ENCODE assay signal across 19 cellular contexts in the genomic region with DNA sequence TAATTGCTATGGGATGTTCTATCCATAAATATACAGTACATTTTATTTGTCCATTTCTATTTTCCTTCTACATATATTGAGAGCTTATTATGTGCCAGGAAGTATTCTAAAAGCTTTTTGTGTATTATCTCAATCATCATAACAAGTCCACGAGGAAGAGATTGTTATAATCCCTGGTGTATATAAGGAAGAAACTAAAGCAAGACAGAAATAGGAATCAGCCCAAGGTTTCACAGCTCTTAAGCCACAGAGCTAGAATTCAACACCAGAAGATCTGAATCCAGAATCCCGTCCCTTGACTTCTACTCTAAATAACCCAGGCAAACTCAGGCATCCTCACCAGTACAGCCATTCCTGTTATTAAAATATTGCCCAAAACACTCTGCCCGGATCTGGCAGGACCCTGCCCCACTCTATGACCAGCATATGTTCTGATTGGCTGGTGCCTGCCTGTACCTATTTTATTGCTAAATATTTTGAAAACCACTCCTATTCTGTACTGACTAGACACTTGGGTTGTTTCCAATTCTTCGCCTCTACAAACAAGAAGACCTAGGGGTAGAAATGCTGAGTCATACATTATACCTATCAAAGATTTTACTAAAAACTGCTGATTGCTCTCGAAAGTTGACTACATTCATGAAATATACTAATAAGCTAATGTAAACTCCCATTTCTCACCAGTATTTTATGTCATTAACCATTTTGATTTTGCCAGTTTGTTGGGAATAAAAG.
A peak's percentile ranks its signal among the peaks of the same experiment; 100 is the strongest.
DNase-seq lines count a peak whose midpoint lies in the region; ATAC-seq and TF ChIP-seq lines count a peak whose summit lies in the region.
"Had no signal": no experiment of that assay in that cellular context is flagged by ENCODE, and none has a peak within 500 bp of the region (broad histone marks: within the 10 kb centered on the region; RNA-seq: fewer than 3 reads in every experiment).

No MANE protein-coding gene starts in this region.

- no peak overlapping the region for H3K9ac ChIP-seq in PC-3 (ENCODE audit: low read length)

- H3K4me2 ChIP-seq in PC-3 (ENCODE audit: low read length): peak overlapping the region; percentile 54

- peak; percentile 39 for DNase-seq in NCI-H2029 (lab: John Stamatoyannopoulos, UW)
- no peak for DNase-seq in NCI-H2029 treated with DMSO at 0.1 percent for 48 hours (lab: John Stamatoyannopoulos, UW)
- peak; percentile 86 for DNase-seq in PC-3
- DNase-seq in epithelial cell of esophagus (ENCODE audit: low read depth): peak; percentile 91
- peak; percentile 40 for DNase-seq in skeletal muscle cell (ENCODE audit: low read depth)
- no peak for DNase-seq in naive thymus-derived CD4-positive, alpha-beta T cell
- no peak for DNase-seq in NCI-H2196 treated with DMSO at 0.1 percent for 48 hours (lab: John Stamatoyannopoulos, UW; ENCODE audit: unreplicated experiment)
- no peak for DNase-seq in T-helper 1 cell
- DNase-seq: activated gamma-delta T cell treated with Interleukin-2 at 50 U/mL for 16 hours; body of pancreas; CD8-positive, alpha-beta T cell; GDM1; hippocampal formation; left cardiac atrium; NCI-H1048; small intestine; tibial artery had no signal

- H3K27ac ChIP-seq in PC-3 (ENCODE audit: low read length): peak overlapping the region; percentile 3; the same call in 1 of the 2 replicates
- no peak overlapping the region for H3K27ac ChIP-seq in naive thymus-derived CD4-positive, alpha-beta T cell (ENCODE audit: low read depth, low read length)
- H3K27ac ChIP-seq: body of pancreas, tibial artery had no signal

- H4K20me1 ChIP-seq in PC-3 (ENCODE audit: low read length): no peaks in the 10 kb centered on the region

- no peaks in the 10 kb centered on the region for H3K36me3 ChIP-seq in PC-3 (ENCODE audit: low read depth, low read length)
- H3K36me3 ChIP-seq in naive thymus-derived CD4-positive, alpha-beta T cell (ENCODE audit: control insufficient read depth in 2 of 3, insufficient read depth in 3 of 3, low read length in 3 of 3): no peaks in the 10 kb centered on the region
- H3K36me3 ChIP-seq: tibial artery had no signal

- H3K9me3 ChIP-seq in PC-3 (ENCODE audit: low read length): no peaks in the 10 kb centered on the region
- no peaks in the 10 kb centered on the region for H3K9me3 ChIP-seq in naive thymus-derived CD4-positive, alpha-beta T cell (ENCODE audit: control insufficient read depth in 2 of 3, low read length in 3 of 3)
- H3K9me3 ChIP-seq: body of pancreas, tibial artery had no signal

- intact Hi-C loops in PC-3 (cut with micrococcal nuclease): loop anchor here (5.0 kb wide), 2 partner anchors 49 to 299 kb away; partner anchors contain the start of gene ENC1
- intact Hi-C loops in naive thymus-derived CD4-positive, alpha-beta T cell (cut with micrococcal nuclease): no loop called here

- POLR2A ChIA-PET in PC-3 (lab: Charles Lee; ENCODE audit: unreplicated experiment): no interaction called here
- POLR2A ChIA-PET in naive thymus-derived CD4-positive, alpha-beta T cell (lab: Charles Lee): no interaction called here

- BruUV-seq in PC-3 (replicated peaks; lab: Mats Ljungman, UMichigan): no TSS peak

- H3F3A ChIP-seq in PC-3 (ENCODE audit: low read length, unreplicated experiment): no peaks in the 10 kb centered on the region

- H3K9me3 Mint-ChIP-seq in naive thymus-derived CD4-positive, alpha-beta T cell: peaks cover 0 to 13% (median 3%) of the 10 kb centered on the region in 11 donors

- H3K27ac Mint-ChIP-seq in naive thymus-derived CD4-positive, alpha-beta T cell: no peak overlapping the region
- H3K27ac Mint-ChIP-seq: CD8-positive, alpha-beta T cell; stimulated activated effector memory CD8-positive, alpha-beta T cell treated with anti-CD3 and anti-CD28 coated beads, Interleukin-12 subunit alpha, Interleukin-12 subunit beta, amount 100 ng/mL, for 72 hours had no signal

- TF ChIP-seq CTCF in PC-3 (conservative IDR thresholded peaks at IDR 0.05; ENCODE audit: low read depth, low read length): no peak
- TF ChIP-seq CTCF in epithelial cell of esophagus (IDR thresholded peaks at IDR 0.05; ENCODE audit: insufficient read depth, low read depth, low read length, missing control alignments): no peak

- H3K4me1 ChIP-seq in PC-3 (ENCODE audit: insufficient read depth, low read length): peaks cover 24% of the 10 kb centered on the region
- H3K4me1 ChIP-seq in naive thymus-derived CD4-positive, alpha-beta T cell (ENCODE audit: control insufficient read depth in 2 of 2, insufficient read depth in 2 of 2, low read length in 2 of 2): no peaks in the 10 kb centered on the region
- H3K4me1 ChIP-seq: body of pancreas, tibial artery had no signal

- peak; percentile 76 for ATAC-seq in PC-3
- no peak for ATAC-seq in naive thymus-derived CD4-positive, alpha-beta T cell
- ATAC-seq: body of pancreas; CD8-positive, alpha-beta T cell; stimulated activated effector memory CD8-positive, alpha-beta T cell treated with anti-CD3 and anti-CD28 coated beads, Interleukin-12 subunit alpha, Interleukin-12 subunit beta, amount 100 ng/mL, for 72 hours had no signal

- H3K4me3 ChIP-seq in PC-3 (ENCODE audit: low read length) (no peak overlapping the region), epithelial cell of esophagus (ENCODE audit: low read length) (no peak overlapping the region), skeletal muscle cell (ENCODE audit: low read depth, low read length) (no peak overlapping the region)
- no peak overlapping the region for H3K4me3 ChIP-seq in naive thymus-derived CD4-positive, alpha-beta T cell (ENCODE audit: low read length)
- H3K4me3 ChIP-seq: body of pancreas, tibial artery had no signal

- no peak overlapping the region for H2AFZ ChIP-seq in PC-3 (ENCODE audit: low read length)

- CTCF ChIA-PET in PC-3 (lab: Charles Lee): no interaction called here
- CTCF ChIA-PET in naive thymus-derived CD4-positive, alpha-beta T cell (lab: Charles Lee): no interaction called here

- H3K4me3 Mint-ChIP-seq in naive thymus-derived CD4-positive, alpha-beta T cell: no peak overlapping the region
- H3K4me3 Mint-ChIP-seq: CD8-positive, alpha-beta T cell; IgD-negative memory B cell; stimulated activated effector memory CD8-positive, alpha-beta T cell treated with anti-CD3 and anti-CD28 coated beads, Interleukin-12 subunit alpha, Interleukin-12 subunit beta, amount 100 ng/mL, for 72 hours had no signal

- no peaks in the 10 kb centered on the region for H3K9me2 ChIP-seq in PC-3 (replicated peaks; ENCODE audit: low read length)

- no peaks in the 10 kb centered on the region for H3K27me3 ChIP-seq in PC-3 (ENCODE audit: low read length)
- H3K27me3 ChIP-seq in naive thymus-derived CD4-positive, alpha-beta T cell (ENCODE audit: control insufficient read depth in 2 of 2, insufficient read depth in 2 of 2, low read length in 2 of 2): no peaks in the 10 kb centered on the region
- H3K27me3 ChIP-seq: body of pancreas, tibial artery had no signal

- peaks cover 0 to 3% (median 0%) of the 10 kb centered on the region in 5 donors for H3K36me3 Mint-ChIP-seq in naive thymus-derived CD4-positive, alpha-beta T cell
- H3K36me3 Mint-ChIP-seq: CD8-positive, alpha-beta T cell; IgD-negative memory B cell; stimulated activated effector memory CD8-positive, alpha-beta T cell treated with anti-CD3 and anti-CD28 coated beads, Interleukin-12 subunit alpha, Interleukin-12 subunit beta, amount 100 ng/mL, for 72 hours had no signal

- H3K27me3 Mint-ChIP-seq in naive thymus-derived CD4-positive, alpha-beta T cell: peaks cover 2 to 8% (median 6%) of the 10 kb centered on the region in 5 donors

- H3K4me1 Mint-ChIP-seq in naive thymus-derived CD4-positive, alpha-beta T cell: no peaks in the 10 kb centered on the region
- H3K4me1 Mint-ChIP-seq: IgD-negative memory B cell; stimulated activated effector memory CD8-positive, alpha-beta T cell treated with anti-CD3 and anti-CD28 coated beads, Interleukin-12 subunit alpha, Interleukin-12 subunit beta, amount 100 ng/mL, for 72 hours had no signal

- H3K79me2 ChIP-seq in PC-3 (ENCODE audit: low read length): no peaks in the 10 kb centered on the region

Comparison
In these comparisons a context has a peak if more than half of its experiments do, and no peak if none do; other contexts are left out.
1. DNase-seq: peak in NCI-H2029 (single experiment), PC-3 (single experiment), epithelial cell of esophagus (single experiment) and skeletal muscle cell (single experiment); none in NCI-H2029 treated with DMSO at 0.1 percent for 48 hours (single experiment), naive thymus-derived CD4-positive, alpha-beta T cell (0 of 9), NCI-H2196 treated with DMSO at 0.1 percent for 48 hours (single experiment) and T-helper 1 cell (0 of 5).